In the genomic region with DNA sequence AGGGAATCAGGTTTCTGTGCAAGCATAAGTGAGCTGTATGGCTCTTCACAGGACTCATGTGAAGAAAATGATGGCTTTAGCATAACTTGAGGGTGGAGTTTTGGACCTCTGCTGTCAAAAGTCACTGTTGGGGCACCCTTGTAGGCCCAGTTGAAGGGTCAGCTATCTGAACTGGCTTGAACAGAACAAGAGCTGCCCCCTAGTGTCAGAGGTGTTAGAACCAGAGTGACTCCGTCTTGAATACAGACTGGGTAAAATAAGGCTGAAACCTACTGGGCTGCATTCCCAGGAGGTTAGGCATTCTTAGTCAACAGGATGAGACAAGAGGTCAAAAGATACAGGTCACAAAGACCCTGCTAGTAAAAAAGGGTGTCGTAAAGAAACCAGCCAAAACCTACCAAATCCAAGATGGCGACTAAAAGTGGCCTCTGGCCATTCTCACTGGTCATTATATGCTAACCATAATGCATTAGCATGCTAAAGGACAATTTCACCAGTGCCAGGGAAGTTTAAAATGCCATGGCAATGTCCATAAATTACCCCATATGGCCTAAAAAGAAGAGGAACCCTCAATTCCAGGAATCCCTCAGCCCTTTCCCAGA, we compare ENCODE assay signal across 1 cellular context.
TF ChIP-seq lines count a peak whose summit lies in the region.

No MANE protein-coding gene starts in this region.

TF ChIP-seq in WTC11, 78 proteins besides CTCF, POLR2A, EP300 and RAD21 (continued from another document):
- TF ChIP-seq, protein P1, sequence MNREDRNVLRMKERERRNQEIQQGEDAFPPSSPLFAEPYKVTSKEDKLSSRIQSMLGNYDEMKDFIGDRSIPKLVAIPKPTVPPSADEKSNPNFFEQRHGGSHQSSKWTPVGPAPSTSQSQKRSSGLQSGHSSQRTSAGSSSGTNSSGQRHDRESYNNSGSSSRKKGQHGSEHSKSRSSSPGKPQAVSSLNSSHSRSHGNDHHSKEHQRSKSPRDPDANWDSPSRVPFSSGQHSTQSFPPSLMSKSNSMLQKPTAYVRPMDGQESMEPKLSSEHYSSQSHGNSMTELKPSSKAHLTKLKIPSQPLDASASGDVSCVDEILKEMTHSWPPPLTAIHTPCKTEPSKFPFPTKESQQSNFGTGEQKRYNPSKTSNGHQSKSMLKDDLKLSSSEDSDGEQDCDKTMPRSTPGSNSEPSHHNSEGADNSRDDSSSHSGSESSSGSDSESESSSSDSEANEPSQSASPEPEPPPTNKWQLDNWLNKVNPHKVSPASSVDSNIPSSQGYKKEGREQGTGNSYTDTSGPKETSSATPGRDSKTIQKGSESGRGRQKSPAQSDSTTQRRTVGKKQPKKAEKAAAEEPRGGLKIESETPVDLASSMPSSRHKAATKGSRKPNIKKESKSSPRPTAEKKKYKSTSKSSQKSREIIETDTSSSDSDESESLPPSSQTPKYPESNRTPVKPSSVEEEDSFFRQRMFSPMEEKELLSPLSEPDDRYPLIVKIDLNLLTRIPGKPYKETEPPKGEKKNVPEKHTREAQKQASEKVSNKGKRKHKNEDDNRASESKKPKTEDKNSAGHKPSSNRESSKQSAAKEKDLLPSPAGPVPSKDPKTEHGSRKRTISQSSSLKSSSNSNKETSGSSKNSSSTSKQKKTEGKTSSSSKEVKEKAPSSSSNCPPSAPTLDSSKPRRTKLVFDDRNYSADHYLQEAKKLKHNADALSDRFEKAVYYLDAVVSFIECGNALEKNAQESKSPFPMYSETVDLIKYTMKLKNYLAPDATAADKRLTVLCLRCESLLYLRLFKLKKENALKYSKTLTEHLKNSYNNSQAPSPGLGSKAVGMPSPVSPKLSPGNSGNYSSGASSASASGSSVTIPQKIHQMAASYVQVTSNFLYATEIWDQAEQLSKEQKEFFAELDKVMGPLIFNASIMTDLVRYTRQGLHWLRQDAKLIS (CRISPR knock-in tag; IDR thresholded peaks at IDR 0.05; ENCODE audit: borderline replicate concordance) = no peak
- TF ChIP-seq, protein P2, sequence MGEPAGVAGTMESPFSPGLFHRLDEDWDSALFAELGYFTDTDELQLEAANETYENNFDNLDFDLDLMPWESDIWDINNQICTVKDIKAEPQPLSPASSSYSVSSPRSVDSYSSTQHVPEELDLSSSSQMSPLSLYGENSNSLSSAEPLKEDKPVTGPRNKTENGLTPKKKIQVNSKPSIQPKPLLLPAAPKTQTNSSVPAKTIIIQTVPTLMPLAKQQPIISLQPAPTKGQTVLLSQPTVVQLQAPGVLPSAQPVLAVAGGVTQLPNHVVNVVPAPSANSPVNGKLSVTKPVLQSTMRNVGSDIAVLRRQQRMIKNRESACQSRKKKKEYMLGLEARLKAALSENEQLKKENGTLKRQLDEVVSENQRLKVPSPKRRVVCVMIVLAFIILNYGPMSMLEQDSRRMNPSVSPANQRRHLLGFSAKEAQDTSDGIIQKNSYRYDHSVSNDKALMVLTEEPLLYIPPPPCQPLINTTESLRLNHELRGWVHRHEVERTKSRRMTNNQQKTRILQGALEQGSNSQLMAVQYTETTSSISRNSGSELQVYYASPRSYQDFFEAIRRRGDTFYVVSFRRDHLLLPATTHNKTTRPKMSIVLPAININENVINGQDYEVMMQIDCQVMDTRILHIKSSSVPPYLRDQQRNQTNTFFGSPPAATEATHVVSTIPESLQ (CRISPR knock-in tag; IDR thresholded peaks at IDR 0.05) = no peak
- TF ChIP-seq, protein P3, sequence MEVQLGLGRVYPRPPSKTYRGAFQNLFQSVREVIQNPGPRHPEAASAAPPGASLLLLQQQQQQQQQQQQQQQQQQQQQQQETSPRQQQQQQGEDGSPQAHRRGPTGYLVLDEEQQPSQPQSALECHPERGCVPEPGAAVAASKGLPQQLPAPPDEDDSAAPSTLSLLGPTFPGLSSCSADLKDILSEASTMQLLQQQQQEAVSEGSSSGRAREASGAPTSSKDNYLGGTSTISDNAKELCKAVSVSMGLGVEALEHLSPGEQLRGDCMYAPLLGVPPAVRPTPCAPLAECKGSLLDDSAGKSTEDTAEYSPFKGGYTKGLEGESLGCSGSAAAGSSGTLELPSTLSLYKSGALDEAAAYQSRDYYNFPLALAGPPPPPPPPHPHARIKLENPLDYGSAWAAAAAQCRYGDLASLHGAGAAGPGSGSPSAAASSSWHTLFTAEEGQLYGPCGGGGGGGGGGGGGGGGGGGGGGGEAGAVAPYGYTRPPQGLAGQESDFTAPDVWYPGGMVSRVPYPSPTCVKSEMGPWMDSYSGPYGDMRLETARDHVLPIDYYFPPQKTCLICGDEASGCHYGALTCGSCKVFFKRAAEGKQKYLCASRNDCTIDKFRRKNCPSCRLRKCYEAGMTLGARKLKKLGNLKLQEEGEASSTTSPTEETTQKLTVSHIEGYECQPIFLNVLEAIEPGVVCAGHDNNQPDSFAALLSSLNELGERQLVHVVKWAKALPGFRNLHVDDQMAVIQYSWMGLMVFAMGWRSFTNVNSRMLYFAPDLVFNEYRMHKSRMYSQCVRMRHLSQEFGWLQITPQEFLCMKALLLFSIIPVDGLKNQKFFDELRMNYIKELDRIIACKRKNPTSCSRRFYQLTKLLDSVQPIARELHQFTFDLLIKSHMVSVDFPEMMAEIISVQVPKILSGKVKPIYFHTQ (CRISPR knock-in tag; IDR thresholded peaks at IDR 0.05) = no peak
- TF ChIP-seq, protein P4, sequence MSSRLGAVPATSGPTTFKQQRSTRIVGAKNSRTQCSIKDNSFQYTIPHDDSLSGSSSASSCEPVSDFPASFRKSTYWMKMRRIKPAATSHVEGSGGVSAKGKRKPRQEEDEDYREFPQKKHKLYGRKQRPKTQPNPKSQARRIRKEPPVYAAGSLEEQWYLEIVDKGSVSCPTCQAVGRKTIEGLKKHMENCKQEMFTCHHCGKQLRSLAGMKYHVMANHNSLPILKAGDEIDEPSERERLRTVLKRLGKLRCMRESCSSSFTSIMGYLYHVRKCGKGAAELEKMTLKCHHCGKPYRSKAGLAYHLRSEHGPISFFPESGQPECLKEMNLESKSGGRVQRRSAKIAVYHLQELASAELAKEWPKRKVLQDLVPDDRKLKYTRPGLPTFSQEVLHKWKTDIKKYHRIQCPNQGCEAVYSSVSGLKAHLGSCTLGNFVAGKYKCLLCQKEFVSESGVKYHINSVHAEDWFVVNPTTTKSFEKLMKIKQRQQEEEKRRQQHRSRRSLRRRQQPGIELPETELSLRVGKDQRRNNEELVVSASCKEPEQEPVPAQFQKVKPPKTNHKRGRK (CRISPR knock-in tag; IDR thresholded peaks at IDR 0.05; ENCODE audit: borderline replicate concordance) = no peak
- TF ChIP-seq NR1H2 (CRISPR knock-in tag; IDR thresholded peaks at IDR 0.05) = no peak
- TF ChIP-seq CBFB (CRISPR knock-in tag; IDR thresholded peaks at IDR 0.05; ENCODE audit: low read depth) = no peak
